ENCODE assay signal across 7 cellular contexts in the genomic region with DNA sequence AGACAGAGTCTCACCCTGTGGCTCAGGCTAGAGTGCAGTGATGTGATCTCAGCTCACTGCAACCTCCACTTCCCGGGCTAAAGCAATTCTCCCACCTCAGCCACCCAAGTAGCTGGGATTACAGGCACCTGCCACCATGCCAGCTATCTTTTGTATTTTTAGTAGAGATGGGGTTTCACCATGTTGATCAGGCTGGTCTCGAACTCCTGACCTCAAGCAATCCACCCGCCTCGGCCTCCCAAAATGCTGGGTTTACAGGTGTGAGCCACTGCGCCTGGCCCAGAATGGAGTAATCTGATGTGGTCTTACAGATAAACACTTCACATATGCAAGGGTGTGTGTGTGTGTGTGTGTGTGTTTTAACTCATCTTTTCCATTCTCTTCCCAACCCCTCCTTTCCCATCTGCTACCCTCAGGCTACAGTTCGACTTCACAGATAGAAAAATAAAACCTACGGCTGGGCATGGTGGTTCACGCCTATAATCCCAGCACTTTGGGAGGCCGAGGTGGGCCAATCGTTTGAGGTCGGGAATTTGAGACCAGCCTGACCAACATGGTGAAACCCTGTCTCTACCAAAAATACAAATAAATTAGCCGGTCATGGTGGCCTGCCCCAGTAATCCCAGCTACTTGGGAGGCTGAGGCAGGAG.
DNase-seq lines count a peak whose midpoint lies in the region; ATAC-seq and TF ChIP-seq lines count a peak whose summit lies in the region.
"Not testable (repeated sequence)": the region's sequence is repeated elsewhere in the genome, so short reads cannot be mapped to it uniquely, and the experiment has no call there.

No MANE protein-coding gene starts in this region.

- H3K14ac ChIP-seq in IMR-90 (replicated peaks; ENCODE audit: low read depth, low read length); mesenchymal stem cell (ENCODE audit: low read length in 2 of 2): not testable (repeated sequence)

- TF ChIP-seq RAD21 in IMR-90 (IDR thresholded peaks at IDR 0.05; ENCODE audit: low read length), result not testable (repeated sequence)

- H3F3A ChIP-seq in GM23338 (replicated peaks; ENCODE audit: low read depth), result peaks cover 18% of the 10 kb centered on the region

- H3K27me3 ChIP-seq in ACC112 (ENCODE audit: insufficient read depth, low read length); GM23338 (ENCODE audit: insufficient read depth); IMR-90 (ENCODE audit: control insufficient read depth, insufficient read depth, low read length); mesenchymal stem cell (ENCODE audit: control insufficient read depth in 1 of 2, insufficient read depth in 1 of 2, low read length in 2 of 2): not testable (repeated sequence)

- not testable (repeated sequence) for H2AFZ ChIP-seq in ACC112 (ENCODE audit: low read length, unreplicated experiment); GM23338; IMR-90 (replicated peaks; ENCODE audit: low read length, poor library complexity); mesenchymal stem cell (ENCODE audit: low read depth, low read length)

- H3K9me3 Mint-ChIP-seq in GM23338; central memory CD8-positive, alpha-beta T cell; osteocyte (ENCODE audit: unreplicated experiment): not testable (repeated sequence)

- peaks cover 21% of the 10 kb centered on the region for H3K36me3 Mint-ChIP-seq in GM23338 (ENCODE audit: low read depth)
- not testable (repeated sequence) for H3K36me3 Mint-ChIP-seq in T-helper 17 cell (ENCODE audit: low read depth); osteocyte (ENCODE audit: unreplicated experiment)
- peaks cover 15% of the 10 kb centered on the region for H3K36me3 Mint-ChIP-seq in central memory CD8-positive, alpha-beta T cell (ENCODE audit: insufficient read depth)

- H2AK5ac ChIP-seq in IMR-90 (ENCODE audit: low read depth, low read length), result peak overlapping the region; percentile 67
- not testable (repeated sequence) for H2AK5ac ChIP-seq in mesenchymal stem cell (ENCODE audit: low read length, severe bottlenecking)

- H3K27ac Mint-ChIP-seq in GM23338, result peak overlapping the region; percentile 88
- H3K27ac Mint-ChIP-seq in T-helper 17 cell; central memory CD8-positive, alpha-beta T cell (ENCODE audit: low read depth): not testable (repeated sequence)
- H3K27ac Mint-ChIP-seq in osteocyte (ENCODE audit: unreplicated experiment), result peak overlapping the region; percentile 29

- not testable (repeated sequence) for H3K18ac ChIP-seq in IMR-90 (ENCODE audit: low read depth, low read length); mesenchymal stem cell (ENCODE audit: low read depth in 1 of 2, low read length in 2 of 2)

- H3K27me3 Mint-ChIP-seq in GM23338 (ENCODE audit: insufficient read depth, low read depth, poor library complexity); T-helper 17 cell; central memory CD8-positive, alpha-beta T cell; osteocyte (ENCODE audit: unreplicated experiment): not testable (repeated sequence)

- in situ Hi-C loops in IMR-90 (cut with MboI; ENCODE audit: low sequenced_read_pairs), result loop anchor here (25.0 kb wide), 1 partner anchor 614 kb away; no protein-coding TSS in a partner anchor

- 0 out of 2 replicates have a peak overlapping the region, but pooled peaks have one; percentile 43 for H2BK120ac ChIP-seq in IMR-90 (ENCODE audit: low read depth, low read length)
- H2BK120ac ChIP-seq in mesenchymal stem cell (ENCODE audit: low read depth, low read length), result not testable (repeated sequence)

- H4K5ac ChIP-seq in IMR-90 (ENCODE audit: low read depth, low read length), result not testable (repeated sequence)

- POLR2A ChIA-PET in IMR-90 (lab: Charles Lee; ENCODE audit: unreplicated experiment), result interaction anchor here (3.0 kb wide), 1 partner anchor 6 kb away, joined by 26 read pairs; no protein-coding TSS in a partner anchor

- H4K20me1 ChIP-seq in GM23338 (replicated peaks; ENCODE audit: insufficient read depth); IMR-90 (ENCODE audit: insufficient read depth, low read length): not testable (repeated sequence)

- H2BK5ac ChIP-seq in IMR-90 (ENCODE audit: low read depth, low read length, poor library complexity, severe bottlenecking); mesenchymal stem cell (ENCODE audit: low read depth, low read length, poor library complexity, severe bottlenecking): not testable (repeated sequence)

- H3K4me1 Mint-ChIP-seq in GM23338 (peaks cover 26% of the 10 kb centered on the region), T-helper 17 cell (peaks cover 18% of the 10 kb centered on the region), osteocyte (ENCODE audit: unreplicated experiment) (peaks cover 18% of the 10 kb centered on the region)
- H3K4me1 Mint-ChIP-seq in central memory CD8-positive, alpha-beta T cell, result peaks cover 16% of the 10 kb centered on the region

- not testable (repeated sequence) for H3K23ac ChIP-seq in IMR-90 (ENCODE audit: low read depth, low read length); mesenchymal stem cell (ENCODE audit: low read length in 2 of 2)

- peaks cover 23% of the 10 kb centered on the region for H3K79me2 ChIP-seq in ACC112 (ENCODE audit: control insufficient read depth, insufficient read depth, low read length, unreplicated experiment)
- H3K79me2 ChIP-seq in GM23338 (replicated peaks; ENCODE audit: insufficient read depth), result peaks cover 31% of the 10 kb centered on the region

- CTCF ChIA-PET in IMR-90 (lab: Yijun Ruan, JAX), result interaction anchor here (1.4 kb wide), 1 partner anchor 394 kb away, joined by 7 read pairs; no protein-coding TSS in a partner anchor

- H3K4me3 ChIP-seq in ACC112 (ENCODE audit: low read depth, low read length); GM23338; IMR-90 (ENCODE audit: insufficient read depth, low read depth, low read length); mesenchymal stem cell (ENCODE audit: insufficient read depth in 1 of 2, low read depth in 1 of 2, low read length in 2 of 2): not testable (repeated sequence)

- H2AK9ac ChIP-seq in IMR-90 (replicated peaks; ENCODE audit: low read depth, low read length, poor library complexity), result not testable (repeated sequence)

- H3K36me3 ChIP-seq in ACC112 (ENCODE audit: insufficient read depth, low read length); GM23338 (ENCODE audit: insufficient read depth); IMR-90 (ENCODE audit: control insufficient read depth, insufficient read depth, low read length): not testable (repeated sequence)
- peaks cover 0 to 34% of the 10 kb centered on the region in 2 experiments for H3K36me3 ChIP-seq in mesenchymal stem cell (ENCODE audit: control insufficient read depth in 1 of 2, insufficient read depth in 2 of 2, low read depth in 1 of 2, low read length in 2 of 2)

- H3K9me3 ChIP-seq in IMR-90 (ENCODE audit: control insufficient read depth, insufficient read depth, low read length); T-helper 17 cell (ENCODE audit: control insufficient read depth, low read length, poor library complexity, severe bottlenecking); mesenchymal stem cell (ENCODE audit: control insufficient read depth, low read length): not testable (repeated sequence)

- peak overlapping the region; percentile 34; the same call in 1 of the 2 replicates for H2BK20ac ChIP-seq in IMR-90 (ENCODE audit: low read depth, low read length)

- not testable (repeated sequence) for H3K4me3 Mint-ChIP-seq in GM23338; osteocyte (ENCODE audit: unreplicated experiment)
- H3K4me3 Mint-ChIP-seq in T-helper 17 cell, result peak overlapping the region; percentile 50
- peak overlapping the region; percentile 16 for H3K4me3 Mint-ChIP-seq in central memory CD8-positive, alpha-beta T cell

- H4K8ac ChIP-seq in IMR-90 (ENCODE audit: low read depth in 2 of 2, low read length in 2 of 2); mesenchymal stem cell (ENCODE audit: low read length): not testable (repeated sequence)

- H3K56ac ChIP-seq in IMR-90 (ENCODE audit: extremely low read depth, insufficient read depth, low read length), result not testable (repeated sequence)

- peak overlapping the region; percentile 10 to 56 for H2BK12ac ChIP-seq in mesenchymal stem cell (ENCODE audit: low read length in 2 of 2)

- peaks cover 10% of the 10 kb centered on the region for H3K9me1 ChIP-seq in IMR-90 (ENCODE audit: insufficient read depth, low read length)

- H3K9ac ChIP-seq in IMR-90 (ENCODE audit: low read depth, low read length); mesenchymal stem cell (ENCODE audit: low read length): not testable (repeated sequence)

- H3K4me1 ChIP-seq in ACC112 (ENCODE audit: control insufficient read depth, insufficient read depth, low read length, unreplicated experiment) (peaks cover 38% of the 10 kb centered on the region), GM23338 (ENCODE audit: insufficient read depth) (peaks cover 34% of the 10 kb centered on the region), IMR-90 (ENCODE audit: control insufficient read depth, insufficient read depth, low read length) (peaks cover 19% of the 10 kb centered on the region), mesenchymal stem cell (ENCODE audit: control insufficient read depth, insufficient read depth, low read depth, low read length) (peaks cover 13% of the 10 kb centered on the region)

- H3K9me2 ChIP-seq in GM23338 (ENCODE audit: insufficient read depth), result not testable (repeated sequence)

- intact Hi-C loops in IMR-90 (cut with micrococcal nuclease), result loop anchor here (5.0 kb wide), 2 partner anchors 271 to 339 kb away; a partner anchor contains a TSS

- TF ChIP-seq CTCF in GM23338 (conservative IDR thresholded peaks at IDR 0.05; ENCODE audit: low read depth in 2 of 2); IMR-90 (conservative IDR thresholded peaks at IDR 0.05; ENCODE audit: low read depth, low read length); osteocyte (IDR thresholded peaks at IDR 0.05): not testable (repeated sequence)

- H3K4me2 ChIP-seq in GM23338; IMR-90 (ENCODE audit: low read depth, low read length); mesenchymal stem cell (ENCODE audit: low read length, poor library complexity, severe bottlenecking): not testable (repeated sequence)

- WGBS in IMR-90 (ENCODE audit: extremely low coverage in 2 of 2, insufficient read length in 1 of 2), 2 experiments, result 98% methylated on average over 6 of the region's 12 CpGs; no CpG with 5 or more reads in 1 of the 2 experiments
- WGBS in mesenchymal stem cell, result 97% methylated on average over 10 of the region's 12 CpGs

- H3K4ac ChIP-seq in IMR-90 (ENCODE audit: low read depth, low read length) (peak overlapping the region; percentile 53; the same call in 1 of the 2 replicates), mesenchymal stem cell (ENCODE audit: low read depth in 1 of 2, low read length in 2 of 2) (peak overlapping the region in 1 of 2 experiments; percentile 49)

- H3K79me1 ChIP-seq in IMR-90 (ENCODE audit: low read depth in 1 of 2, low read length in 2 of 2) (peaks cover 8 to 50% of the 10 kb centered on the region in 2 experiments), mesenchymal stem cell (replicated peaks; ENCODE audit: low read length, poor library complexity, severe bottlenecking) (peaks cover 21% of the 10 kb centered on the region)

- dilution Hi-C loops in IMR-90 (cut with HindIII; ENCODE audit: low sequenced_read_pairs, unreplicated experiment), result not testable (repeated sequence)

- peak overlapping the region; percentile 99; the same call in 1 of the 2 replicates for H3K27ac ChIP-seq in ACC112 (ENCODE audit: low read depth, low read length)
- H3K27ac ChIP-seq in GM23338 (ENCODE audit: low read depth), result peak overlapping the region; percentile 98
- peak overlapping the region; percentile 1; the same call in 1 of the 2 replicates for H3K27ac ChIP-seq in IMR-90 (ENCODE audit: insufficient read depth, low read length)
- not testable (repeated sequence) for H3K27ac ChIP-seq in mesenchymal stem cell (ENCODE audit: low read length, poor library complexity, severe bottlenecking)

- DNase-seq in GM23338 (ENCODE audit: low spot score); IMR-90; T-helper 17 cell; central memory CD8-positive, alpha-beta T cell (ENCODE audit: low spot score in 2 of 2); mesenchymal stem cell; osteocyte (ENCODE audit: extremely low spot score, unreplicated experiment): not testable (repeated sequence)

- H2BK15ac ChIP-seq in IMR-90 (ENCODE audit: low read depth, low read length) (peak overlapping the region; percentile 29; the same call in 1 of the 3 replicates), mesenchymal stem cell (ENCODE audit: low read depth, poor library complexity, severe bottlenecking) (peak overlapping the region; percentile 20)

- TF ChIP-seq POLR2A in IMR-90 (IDR thresholded peaks at IDR 0.05; ENCODE audit: low read depth, low read length), result not testable (repeated sequence)

- H4K91ac ChIP-seq in IMR-90 (ENCODE audit: insufficient read depth, low read depth, low read length); mesenchymal stem cell (ENCODE audit: low read length): not testable (repeated sequence)

- not testable (repeated sequence) for ATAC-seq in GM23338; IMR-90 (ENCODE audit: low read depth); T-helper 17 cell; central memory CD8-positive, alpha-beta T cell (replicated peaks; ENCODE audit: extremely low read depth, poor library complexity, severe bottlenecking)

- not testable (repeated sequence) for BruUV-seq in IMR-90 (replicated peaks; lab: Mats Ljungman, UMichigan)
